In genomic region chr12:46556820-46557524, GRCh38 we compare ENCODE assay signal across 8 cellular contexts.
DNase-seq lines count a peak whose midpoint lies in the region; ATAC-seq and TF ChIP-seq lines count a peak whose summit lies in the region.

No MANE protein-coding gene starts in this region.

- CTCF ChIA-PET in BJ (lab: Yijun Ruan, JAX): interaction anchor here (0.7 to 1.5 kb wide), 4 partner anchors 104 to 378 kb away, joined by 3 to 4 read pairs (median 3); no protein-coding TSS in a partner anchor

- no peaks in the 10 kb centered on the region for H3K36me3 ChIP-seq in BJ (ENCODE audit: control insufficient read depth, insufficient read depth, low read length)

- no peak for ATAC-seq in HG03432 (IDR thresholded peaks at IDR 0.05; ENCODE audit: unreplicated experiment)
- ATAC-seq in HG02623 (IDR thresholded peaks at IDR 0.05; ENCODE audit: unreplicated experiment): no peak
- no peak for ATAC-seq in HG03135 (IDR thresholded peaks at IDR 0.05; ENCODE audit: unreplicated experiment)

- H3K4me3 ChIP-seq in BJ (ENCODE audit: low read depth, low read length): no peak overlapping the region
- no peak overlapping the region for H3K4me3 ChIP-seq in cardiac fibroblast (replicated peaks in 1 of 2; ENCODE audit: low read depth in 2 of 2, low read length in 2 of 2)

- no peak for TF ChIP-seq CTCF in BJ (IDR thresholded peaks at IDR 0.05; ENCODE audit: insufficient read depth, low read depth, low read length)
- TF ChIP-seq CTCF in cardiac fibroblast (IDR thresholded peaks at IDR 0.05; ENCODE audit: low read depth, low read length): no peak

- POLR2A ChIA-PET in BJ (lab: Charles Lee): interaction anchor here (0.5 to 1.3 kb wide), 2 partner anchors 79 to 170 kb away, joined by 3 to 6 read pairs; no protein-coding TSS in a partner anchor

- DNase-seq in BJ (ENCODE audit: low read depth) (peak; percentile 56), LHCN-M2 (ENCODE audit: low read depth) (peak; percentile 88), cardiac fibroblast (ENCODE audit: low read depth in 2 of 2) (peak; percentile 56 to 95), non-pigmented ciliary epithelial cell (ENCODE audit: low read depth) (peak; percentile 88), NOMO-1 treated with dmso at 0.1 percent for 144 hours (lab: John Stamatoyannopoulos, UW; ENCODE audit: unreplicated experiment) (no peak)

- no peaks in the 10 kb centered on the region for H3K27me3 ChIP-seq in BJ (ENCODE audit: control insufficient read depth, insufficient read depth, low read length)
